ENCODE assay signal across 1 cellular context in the genomic region with DNA sequence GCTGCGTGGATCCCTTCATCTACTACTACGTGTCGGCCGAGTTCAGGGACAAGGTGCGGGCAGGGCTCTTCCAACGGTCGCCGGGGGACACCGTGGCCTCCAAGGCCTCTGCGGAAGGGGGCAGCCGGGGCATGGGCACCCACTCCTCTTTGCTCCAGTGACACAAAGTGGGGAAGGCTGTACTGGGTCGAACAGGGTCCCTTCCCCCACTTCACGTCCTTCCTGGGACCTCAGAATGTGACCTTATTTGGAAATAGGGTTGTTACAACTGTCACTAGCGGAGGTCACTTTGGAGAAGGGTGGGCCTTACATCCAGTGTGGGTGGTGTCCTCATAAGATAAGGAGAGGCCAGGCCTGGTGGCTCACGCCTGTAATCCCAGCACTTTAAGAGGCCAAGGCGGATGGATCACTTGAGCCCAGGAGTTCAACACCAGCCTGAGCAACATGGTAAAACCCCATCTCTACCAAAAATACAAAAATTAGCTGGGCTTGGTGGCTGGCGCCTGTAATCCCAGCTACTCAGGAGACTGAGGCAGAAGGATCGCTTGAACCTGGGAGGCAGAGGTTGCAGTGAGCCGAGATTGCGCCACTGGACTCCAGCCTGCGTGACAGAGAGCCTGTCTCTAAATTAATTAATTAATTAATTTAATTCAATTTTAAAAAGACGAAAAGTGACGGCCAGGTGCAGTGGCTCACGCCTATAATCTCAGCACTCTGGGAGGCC.
A peak's percentile ranks its signal among the peaks of the same experiment; 100 is the strongest.
TF ChIP-seq lines count a peak whose summit lies in the region.

No MANE protein-coding gene starts in this region.

TF ChIP-seq in H1, 55 proteins besides CTCF, POLR2A, EP300 and RAD21:
- peak; percentile 45; the same call in 1 of the 2 replicates for TF ChIP-seq SRF (IDR thresholded peaks at IDR 0.05; ENCODE audit: low read depth, low read length)
- TF ChIP-seq SIN3A (conservative IDR thresholded peaks at IDR 0.05 in 1 of 2, IDR thresholded peaks at IDR 0.05 in 1 of 2; ENCODE audit: low read depth in 1 of 2, low read length in 2 of 2), result no peak
